Comparison of ENCODE assay signal across 23 cellular contexts in the genomic region with DNA sequence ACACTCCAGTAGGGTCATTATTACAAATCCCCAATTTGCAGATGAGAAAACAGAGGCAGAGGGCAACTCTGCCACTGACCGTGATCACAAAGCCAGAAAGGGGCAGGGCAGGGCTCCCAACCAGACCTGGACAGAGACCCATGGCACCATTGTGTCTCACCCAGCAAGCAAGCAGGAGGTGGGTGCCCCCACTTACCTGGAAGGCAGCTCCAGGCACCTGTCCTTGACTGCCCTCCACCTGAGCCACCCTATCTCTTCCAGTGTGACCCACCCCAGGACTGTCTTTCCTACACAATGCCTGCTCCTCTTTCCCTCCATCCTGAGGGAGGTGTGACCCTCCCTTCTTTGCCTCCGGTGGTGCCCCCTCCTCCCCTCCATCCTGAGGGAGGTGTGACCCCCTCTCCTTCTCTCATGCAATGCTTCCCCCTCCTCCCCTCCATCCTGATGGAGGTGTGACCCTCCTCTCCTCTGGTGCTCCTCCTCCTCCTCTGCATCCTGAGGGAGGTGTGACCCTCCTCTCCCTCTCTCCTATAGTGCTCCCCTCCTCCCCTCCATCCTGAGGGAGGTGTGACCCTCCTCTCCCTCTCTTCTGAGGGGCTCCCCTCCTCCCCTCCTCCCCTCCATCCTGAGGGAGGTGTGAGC.
A peak's percentile ranks its signal among the peaks of the same experiment; 100 is the strongest.
DNase-seq lines count a peak whose midpoint lies in the region; ATAC-seq and TF ChIP-seq lines count a peak whose summit lies in the region.
"Had no signal": no experiment of that assay in that cellular context is flagged by ENCODE, and none has a peak within 500 bp of the region (broad histone marks: within the 10 kb centered on the region; RNA-seq: fewer than 3 reads in every experiment).

No MANE protein-coding gene starts in this region.

- TF ChIP-seq CTCF in foreskin keratinocyte (conservative IDR thresholded peaks at IDR 0.05): no peak

- H3K27ac ChIP-seq in neuronal stem cell (replicated peaks; ENCODE audit: low read length) (no peak overlapping the region), foreskin keratinocyte (no peak overlapping the region)
- H3K27ac ChIP-seq: 22Rv1; A549; BLaER1 treated with 17β-estradiol and CSF1 and Interleukin-3, amounts not matched to agents 10 nM and 100 nM; C4-2B had no signal

- WGBS in neuronal stem cell (ENCODE audit: extremely low coverage in 2 of 2, insufficient read length in 2 of 2, insufficient replicate concordance in 1 of 2), 2 donors: no CpG with 5 or more reads among the region's 2 CpGs

- ATAC-seq in stimulated activated naive CD8-positive, alpha-beta T cell treated with anti-CD3 and anti-CD28 coated beads, Interleukin-15, amount 100 ng/mL, for 72 hours: peak; percentile 24
- no peak for ATAC-seq in stimulated activated naive CD8-positive, alpha-beta T cell treated with anti-CD3 and anti-CD28 coated beads, Interleukin-15, Interleukin-2, amounts not matched to agents 100 U/mL and 50 U/mL, for 24 hours
- ATAC-seq in stimulated activated effector memory CD8-positive, alpha-beta T cell treated with anti-CD3 and anti-CD28 coated beads, Interleukin-12 subunit alpha, Interleukin-12 subunit beta, amount 100 ng/mL, for 72 hours: peak; percentile 8
- no peak for ATAC-seq in foreskin keratinocyte
- ATAC-seq: GM12878 had no signal

- no peaks in the 10 kb centered on the region for H3K4me1 Mint-ChIP-seq in stimulated activated naive CD8-positive, alpha-beta T cell treated with anti-CD3 and anti-CD28 coated beads, Interleukin-15, amount 100 ng/mL, for 72 hours
- H3K4me1 Mint-ChIP-seq in stimulated activated effector memory CD8-positive, alpha-beta T cell treated with anti-CD3 and anti-CD28 coated beads, Interleukin-12 subunit alpha, Interleukin-12 subunit beta, amount 100 ng/mL, for 72 hours: no peaks in the 10 kb centered on the region
- H3K4me1 Mint-ChIP-seq: CD4-positive, alpha-beta memory T cell; CD8-positive, alpha-beta memory T cell had no signal

- no peak overlapping the region for H3K4ac ChIP-seq in neuronal stem cell (ENCODE audit: low read length)

- H2BK15ac ChIP-seq in neuronal stem cell (ENCODE audit: low read length): no peak overlapping the region

- peak overlapping the region; percentile 11 for H3K18ac ChIP-seq in neuronal stem cell (ENCODE audit: low read length)

- H3K79me1 ChIP-seq in neuronal stem cell (ENCODE audit: low read depth, low read length): no peaks in the 10 kb centered on the region

- no peak overlapping the region for H3K4me3 ChIP-seq in neuronal stem cell (ENCODE audit: low read length in 2 of 2)
- H3K4me3 ChIP-seq: A549; BLaER1 treated with 17β-estradiol and CSF1 and Interleukin-3, amounts not matched to agents 10 nM and 100 nM; GM12878 had no signal

- H3K14ac ChIP-seq in neuronal stem cell (ENCODE audit: low read length): no peak overlapping the region

- no peak overlapping the region for H2BK120ac ChIP-seq in neuronal stem cell (ENCODE audit: low read depth, low read length)

- no peak for DNase-seq in stimulated activated naive CD8-positive, alpha-beta T cell treated with anti-CD3 and anti-CD28 coated beads, Interleukin-15, amount 100 ng/mL, for 72 hours
- no peak for DNase-seq in stimulated activated naive CD8-positive, alpha-beta T cell treated with anti-CD3 and anti-CD28 coated beads, Interleukin-15, Interleukin-2, amounts not matched to agents 100 U/mL and 50 U/mL, for 24 hours
- DNase-seq in neuronal stem cell (ENCODE audit: low spot score) (no peak), foreskin keratinocyte (no peak), NAMALWA (ENCODE audit: low spot score) (no peak)
- DNase-seq in stimulated activated effector memory CD8-positive, alpha-beta T cell treated with anti-CD3 and anti-CD28 coated beads, Interleukin-12 subunit alpha, Interleukin-12 subunit beta, amount 100 ng/mL, for 72 hours (ENCODE audit: low spot score in 2 of 2): no peak
- DNase-seq in activated CD4-positive, CD25-positive, alpha-beta regulatory T cell treated with anti-CD3 and anti-CD28 coated beads, Interleukin-2, amount 50 U/mL, for 72 hours: no peak
- DNase-seq: AML-193; CD4-positive, alpha-beta memory T cell; CD8-positive, alpha-beta memory T cell; COR-L47; DMS 273 treated with DMSO at 0.1 percent for 48 hours; DMS53; DMS79; DND-41; EL; GDM1 had no signal

- H3K36me3 ChIP-seq in neuronal stem cell (replicated peaks in 1 of 2; ENCODE audit: control insufficient read depth in 2 of 2, insufficient read depth in 2 of 2, low read length in 2 of 2): no peaks in the 10 kb centered on the region
- H3K36me3 ChIP-seq: BLaER1 treated with 17β-estradiol and CSF1 and Interleukin-3, amounts not matched to agents 10 nM and 100 nM had no signal

- peaks cover 0 to 6% of the 10 kb centered on the region in 2 donors for H3K9me3 Mint-ChIP-seq in stimulated activated naive CD8-positive, alpha-beta T cell treated with anti-CD3 and anti-CD28 coated beads, Interleukin-15, amount 100 ng/mL, for 72 hours
- peaks cover 3% of the 10 kb centered on the region for H3K9me3 Mint-ChIP-seq in stimulated activated effector memory CD8-positive, alpha-beta T cell treated with anti-CD3 and anti-CD28 coated beads, Interleukin-12 subunit alpha, Interleukin-12 subunit beta, amount 100 ng/mL, for 72 hours

- no peak overlapping the region for H3K4me2 ChIP-seq in neuronal stem cell (ENCODE audit: insufficient read depth, low read length, poor library complexity, severe bottlenecking)
- H3K4me2 ChIP-seq: A549; BLaER1 treated with 17β-estradiol and CSF1 and Interleukin-3, amounts not matched to agents 10 nM and 100 nM had no signal

- peaks cover 30% of the 10 kb centered on the region for H3K27me3 Mint-ChIP-seq in stimulated activated naive CD8-positive, alpha-beta T cell treated with anti-CD3 and anti-CD28 coated beads, Interleukin-15, amount 100 ng/mL, for 72 hours

- H2AK5ac ChIP-seq in neuronal stem cell (ENCODE audit: low read depth, low read length): no peak overlapping the region

- H3K4me1 ChIP-seq in neuronal stem cell (ENCODE audit: control insufficient read depth in 2 of 2, insufficient read depth in 1 of 2, low read depth in 1 of 2, low read length in 2 of 2): peaks cover 0 to 3% of the 10 kb centered on the region in 2 donors
- H3K4me1 ChIP-seq in foreskin keratinocyte: no peaks in the 10 kb centered on the region
- H3K4me1 ChIP-seq: A549; BLaER1 treated with 17β-estradiol and CSF1 and Interleukin-3, amounts not matched to agents 10 nM and 100 nM had no signal

- H3K4me3 Mint-ChIP-seq in stimulated activated naive CD8-positive, alpha-beta T cell treated with anti-CD3 and anti-CD28 coated beads, Interleukin-15, amount 100 ng/mL, for 72 hours: no peak overlapping the region
- no peak overlapping the region for H3K4me3 Mint-ChIP-seq in stimulated activated effector memory CD8-positive, alpha-beta T cell treated with anti-CD3 and anti-CD28 coated beads, Interleukin-12 subunit alpha, Interleukin-12 subunit beta, amount 100 ng/mL, for 72 hours
- H3K4me3 Mint-ChIP-seq: B cell; CD4-positive, alpha-beta memory T cell; CD8-positive, alpha-beta memory T cell had no signal

- H3K27me3 ChIP-seq in neuronal stem cell (ENCODE audit: control insufficient read depth in 3 of 3, insufficient read depth in 3 of 3, low read depth in 1 of 3, low read length in 3 of 3) (no peaks in the 10 kb centered on the region), foreskin keratinocyte (no peaks in the 10 kb centered on the region)
- H3K27me3 ChIP-seq: BLaER1 treated with 17β-estradiol and CSF1 and Interleukin-3, amounts not matched to agents 10 nM and 100 nM had no signal

- H2BK5ac ChIP-seq in neuronal stem cell (ENCODE audit: low read length): no peak overlapping the region

- H3K27ac Mint-ChIP-seq in stimulated activated naive CD8-positive, alpha-beta T cell treated with anti-CD3 and anti-CD28 coated beads, Interleukin-15, amount 100 ng/mL, for 72 hours: no peak overlapping the region
- no peak overlapping the region for H3K27ac Mint-ChIP-seq in stimulated activated effector memory CD8-positive, alpha-beta T cell treated with anti-CD3 and anti-CD28 coated beads, Interleukin-12 subunit alpha, Interleukin-12 subunit beta, amount 100 ng/mL, for 72 hours
- H3K27ac Mint-ChIP-seq: B cell; CD4-positive, alpha-beta memory T cell had no signal

- peak overlapping the region; percentile 76 for H2BK12ac ChIP-seq in neuronal stem cell (ENCODE audit: low read length)

- no peak overlapping the region for H2AFZ ChIP-seq in neuronal stem cell (ENCODE audit: low read length)

- H3K9me3 ChIP-seq in neuronal stem cell (replicated peaks in 1 of 2; ENCODE audit: control insufficient read depth in 2 of 2, insufficient read depth in 1 of 2, low read depth in 1 of 2, low read length in 2 of 2): peaks cover 0 to 2% of the 10 kb centered on the region in 2 donors
- H3K9me3 ChIP-seq: A549; BLaER1 treated with 17β-estradiol and CSF1 and Interleukin-3, amounts not matched to agents 10 nM and 100 nM had no signal

- no peak overlapping the region for H3K23ac ChIP-seq in neuronal stem cell (ENCODE audit: low read depth, low read length, poor library complexity)

- no peak overlapping the region for H4K91ac ChIP-seq in neuronal stem cell (ENCODE audit: low read depth, low read length, poor library complexity)

- H4K8ac ChIP-seq in neuronal stem cell (ENCODE audit: low read depth, low read length): no peak overlapping the region

- no peaks in the 10 kb centered on the region for H3K36me3 Mint-ChIP-seq in stimulated activated effector memory CD8-positive, alpha-beta T cell treated with anti-CD3 and anti-CD28 coated beads, Interleukin-12 subunit alpha, Interleukin-12 subunit beta, amount 100 ng/mL, for 72 hours
- H3K36me3 Mint-ChIP-seq: CD4-positive, alpha-beta memory T cell; CD8-positive, alpha-beta memory T cell had no signal

- H3K9ac ChIP-seq in neuronal stem cell (ENCODE audit: low read depth, low read length, poor library complexity): peak overlapping the region; percentile 31
- H3K9ac ChIP-seq: BLaER1 treated with 17β-estradiol and CSF1 and Interleukin-3, amounts not matched to agents 10 nM and 100 nM had no signal

Comparison
In these comparisons a context has a peak if more than half of its experiments do, and no peak if none do; other contexts are left out.
1. ATAC-seq: peak in stimulated activated naive CD8-positive, alpha-beta T cell treated with anti-CD3 and anti-CD28 coated beads, Interleukin-15, amount 100 ng/mL, for 72 hours (single experiment) and stimulated activated effector memory CD8-positive, alpha-beta T cell treated with anti-CD3 and anti-CD28 coated beads, Interleukin-12 subunit alpha, Interleukin-12 subunit beta, amount 100 ng/mL, for 72 hours (single experiment); none in stimulated activated naive CD8-positive, alpha-beta T cell treated with anti-CD3 and anti-CD28 coated beads, Interleukin-15, Interleukin-2, amounts not matched to agents 100 U/mL and 50 U/mL, for 24 hours (single experiment) and foreskin keratinocyte (single experiment).